In the genomic region with DNA sequence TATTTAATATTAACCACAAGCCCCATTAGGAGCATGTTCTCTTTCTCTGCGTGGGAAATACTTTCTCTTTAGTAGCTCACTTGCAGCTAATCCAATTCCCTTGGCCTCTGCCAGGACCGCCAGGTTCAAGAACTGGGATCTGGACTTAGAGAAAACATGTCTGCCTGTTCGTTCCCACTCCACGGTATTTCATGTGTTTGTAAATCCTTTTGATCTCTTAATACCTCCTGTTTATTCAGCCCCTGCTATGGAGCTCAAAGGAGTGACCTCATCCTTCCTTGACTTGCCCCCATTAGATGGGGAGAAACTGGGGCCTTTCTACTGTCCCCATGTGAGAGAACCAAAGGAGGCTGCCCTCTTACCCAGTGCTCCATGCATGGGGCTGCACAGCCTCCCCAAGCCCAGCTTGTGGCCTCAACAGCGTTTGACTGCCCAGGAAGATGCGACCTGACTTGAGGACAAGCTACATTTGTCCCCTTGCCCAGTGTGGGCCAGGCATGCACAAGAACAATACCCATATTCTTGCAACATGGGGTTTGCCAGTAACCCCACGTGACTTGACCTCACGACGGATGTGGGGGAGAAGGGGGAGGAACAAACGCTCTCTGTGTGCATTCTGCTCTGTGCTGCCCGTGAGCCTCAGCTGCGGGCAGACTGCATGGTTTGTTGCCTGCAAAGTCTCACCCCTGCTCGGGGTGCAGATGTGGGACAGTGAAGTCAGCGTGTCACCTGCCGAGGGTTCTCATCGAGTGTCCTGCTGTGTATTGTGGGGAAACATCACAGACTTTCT, we compare ENCODE assay signal across 8 cellular contexts. TPM values are rescaled to one million over a fixed set of nuclear protein-coding genes. Genes with fewer than 3 reads are reported as not detected.
DNase-seq lines count a peak whose midpoint lies in the region; ATAC-seq and TF ChIP-seq lines count a peak whose summit lies in the region.

No MANE protein-coding gene starts in this region.

- no peak overlapping the region for H3K9ac ChIP-seq in DND-41 (ENCODE audit: low read depth, low read length)

- peak overlapping the region; percentile 84 to 93 (median 88) for H3K27ac Mint-ChIP-seq in immature natural killer cell

- ATAC-seq in DND-41 (ENCODE audit: insufficient read depth, low read depth) (peak; percentile 77), HG03066 (IDR thresholded peaks at IDR 0.05; ENCODE audit: low read depth, unreplicated experiment) (peak; percentile 79), HG03565 (IDR thresholded peaks at IDR 0.05; ENCODE audit: unreplicated experiment) (no peak), HG02588 (IDR thresholded peaks at IDR 0.05; ENCODE audit: unreplicated experiment) (no peak)

- no peak for TF ChIP-seq CTCF in DND-41 (IDR thresholded peaks at IDR 0.05; ENCODE audit: borderline replicate concordance, extremely low read depth, low read length, poor library complexity, severe bottlenecking)

- no peak overlapping the region for H3K4me3 ChIP-seq in DND-41 (ENCODE audit: low read depth in 1 of 2, low read length in 2 of 2)

- no peaks in the 10 kb centered on the region for H3K4me1 ChIP-seq in DND-41 (ENCODE audit: insufficient read depth, low read length)

- H3K27ac ChIP-seq in DND-41 (ENCODE audit: low read length): no peak overlapping the region
- H3K27ac ChIP-seq in angular gyrus (ENCODE audit: low read depth, low read length): peak overlapping the region; percentile 94

- H4K20me1 ChIP-seq in DND-41 (ENCODE audit: insufficient read depth, low read length): no peaks in the 10 kb centered on the region

- DNase-seq in DND-41 (peak; percentile 50), T-helper 2 cell (peak; percentile 32 to 94 (median 57)), immature natural killer cell (peak; percentile 73 to 85 (median 82))
- peak; percentile 25 to 26 for DNase-seq in stimulated activated CD4-positive, alpha-beta T cell treated with anti-CD3 and anti-CD28 coated beads, Interleukin-1b, Interleukin-23, amount 100 ng/mL, for 4 hours (ENCODE audit: low read depth in 2 of 2)

- H3K4me3 Mint-ChIP-seq in immature natural killer cell: peak overlapping the region; percentile 26 to 77 (median 71)

- no peaks in the 10 kb centered on the region for H3K9me3 ChIP-seq in DND-41 (ENCODE audit: insufficient read depth, low read length, severe bottlenecking)

- peaks cover 5 to 14% (median 9%) of the 10 kb centered on the region in 3 donors for H3K27me3 Mint-ChIP-seq in immature natural killer cell (ENCODE audit: low read depth in 3 of 3)

- no peaks in the 10 kb centered on the region for H3K36me3 Mint-ChIP-seq in immature natural killer cell

- H3K27me3 ChIP-seq in DND-41 (ENCODE audit: insufficient read depth, low read length, poor library complexity): peaks cover 6% of the 10 kb centered on the region

- peaks cover 21 to 24% of the 10 kb centered on the region in 2 donors for H3K4me1 Mint-ChIP-seq in immature natural killer cell

- no peaks in the 10 kb centered on the region for H3K9me3 Mint-ChIP-seq in immature natural killer cell

- H3K4me2 ChIP-seq in DND-41 (ENCODE audit: insufficient read depth, low read length): no peak overlapping the region

- no peaks in the 10 kb centered on the region for H3K36me3 ChIP-seq in DND-41 (ENCODE audit: insufficient read depth, low read length)

- no peaks in the 10 kb centered on the region for H3K79me2 ChIP-seq in DND-41 (ENCODE audit: insufficient read depth, low read length)

- no peak overlapping the region for H2AFZ ChIP-seq in DND-41 (ENCODE audit: low read depth, low read length)

RNA-seq across cellular contexts. Expression of gene CD9, which starts 30.3 kb away (rescaled TPM):
- polyA plus RNA-seq in immature natural killer cell: 1 to 10 TPM; 2.1 to 9.8 (median 5.1) TPM

Comparison
In these comparisons a context has a peak if more than half of its experiments do, and no peak if none do; other contexts are left out.
1. ATAC-seq: peak in DND-41 (single experiment) and HG03066 (single experiment); none in HG03565 (single experiment) and HG02588 (single experiment).
2. DNase-seq: peak in every context shown above with its lines; median percentile 82 in immature natural killer cell; 57 in T-helper 2 cell; 50 in DND-41; 26 in stimulated activated CD4-positive, alpha-beta T cell treated with anti-CD3 and anti-CD28 coated beads, Interleukin-1b, Interleukin-23, amount 100 ng/mL, for 4 hours.